11 cellular contexts compared by ENCODE assay signal in genomic region chr9:95736370-95736769, GRCh38.
DNase-seq lines count a peak whose midpoint lies in the region; ATAC-seq and TF ChIP-seq lines count a peak whose summit lies in the region.
"Had no signal": no experiment of that assay in that cellular context is flagged by ENCODE, and none has a peak within 500 bp of the region (broad histone marks: within the 10 kb centered on the region; RNA-seq: fewer than 3 reads in every experiment).

No MANE protein-coding gene starts in this region.

- TF ChIP-seq CTCF in AG04449 (IDR thresholded peaks at IDR 0.05; ENCODE audit: insufficient read depth, low read length, missing control alignments) = peak; percentile 26
- peak; percentile 54 for TF ChIP-seq CTCF in GM12872 (IDR thresholded peaks at IDR 0.05; ENCODE audit: insufficient read depth, low read depth, low read length)
- TF ChIP-seq CTCF in PC-9 (conservative IDR thresholded peaks at IDR 0.05) = peak; percentile 58; the same call in 1 of the 2 replicates
- TF ChIP-seq CTCF in fibroblast of the aortic adventitia (IDR thresholded peaks at IDR 0.05; ENCODE audit: insufficient read depth, low read length) = peak; percentile 29
- TF ChIP-seq CTCF in left lung (IDR thresholded peaks at IDR 0.05) = no peak

- intact Hi-C loops in PC-9 (cut with micrococcal nuclease; ENCODE audit: unreplicated experiment) (no loop called here), left lung (cut with DNase I) (no loop called here)

- H3K36me3 ChIP-seq in PC-9 (ENCODE audit: low read depth) (no peaks in the 10 kb centered on the region), left lung (no peaks in the 10 kb centered on the region)

- POLR2A ChIA-PET in AG04449 (lab: Yijun Ruan, JAX) = no interaction called here
- POLR2A ChIA-PET in PC-9 (lab: Charles Lee; ENCODE audit: unreplicated experiment) = no interaction called here

- H4K20me1 ChIP-seq in PC-9 (ENCODE audit: insufficient read depth) = no peaks in the 10 kb centered on the region

- ATAC-seq in left lung (no peak), GM21447 (IDR thresholded peaks at IDR 0.05; ENCODE audit: unreplicated experiment) (no peak)

- no peaks in the 10 kb centered on the region for H3K9me3 ChIP-seq in PC-9 (ENCODE audit: insufficient read depth, low read depth)
- no peaks in the 10 kb centered on the region for H3K9me3 ChIP-seq in left lung

- no peaks in the 10 kb centered on the region for H3F3A ChIP-seq in PC-9 (ENCODE audit: insufficient read depth, low read depth)

- H3K27ac ChIP-seq in PC-9 (no peak overlapping the region), left lung (no peak overlapping the region)

- H2AFZ ChIP-seq in PC-9 = no peak overlapping the region

- DNase-seq in AG04449 (ENCODE audit: low read depth, low spot score) (no peak), PC-9 (no peak), fibroblast of the aortic adventitia (ENCODE audit: low read depth) (no peak), UCSD-AML1 (lab: John Stamatoyannopoulos, UW; ENCODE audit: unreplicated experiment) (no peak), left lung (no peak), mucosa of gallbladder (ENCODE audit: low spot score) (no peak)
- DNase-seq: NCI-H1436 treated with DMSO at 0.1 percent for 48 hours, substantia nigra had no signal

- no peaks in the 10 kb centered on the region for H3K4me1 ChIP-seq in PC-9 (replicated peaks; ENCODE audit: insufficient read depth)
- no peaks in the 10 kb centered on the region for H3K4me1 ChIP-seq in left lung

- CTCF ChIA-PET in AG04449 (lab: Yijun Ruan, JAX) (interaction anchor here (1.3 kb wide), 2 partner anchors 10 to 471 kb away, joined by 4 to 6 read pairs; no protein-coding TSS in a partner anchor), PC-9 (lab: Charles Lee) (interaction anchor here (0.5 to 1.1 kb wide), 5 partner anchors 10 to 1283 kb away, joined by 4 to 6 read pairs (median 5); no protein-coding TSS in a partner anchor)

- no peaks in the 10 kb centered on the region for H3K9me2 ChIP-seq in PC-9 (ENCODE audit: insufficient read depth)

- H3K79me2 ChIP-seq in PC-9 (ENCODE audit: low read depth) = no peaks in the 10 kb centered on the region

- no peak overlapping the region for H3K4me2 ChIP-seq in PC-9

- BruUV-seq in PC-9 (replicated peaks; lab: Mats Ljungman, UMichigan) = no TSS peak

- no peak overlapping the region for H3K4me3 ChIP-seq in AG04449 (ENCODE audit: low read depth, low read length)
- no peak overlapping the region for H3K4me3 ChIP-seq in PC-9
- no peak overlapping the region for H3K4me3 ChIP-seq in fibroblast of the aortic adventitia (ENCODE audit: low read depth, low read length)
- H3K4me3 ChIP-seq in left lung = no peak overlapping the region
- H3K4me3 ChIP-seq: lung had no signal

- H3K27me3 ChIP-seq in PC-9 (ENCODE audit: insufficient read depth, low read depth) (peaks cover 13% of the 10 kb centered on the region; the same call in 1 of the 2 replicates), left lung (no peaks in the 10 kb centered on the region)

Comparison
In these comparisons a context has a peak if more than half of its experiments do, and no peak if none do; other contexts are left out.
1. CTCF ChIP-seq: peak in AG04449 (single experiment), GM12872 (single experiment), PC-9 (single experiment) and fibroblast of the aortic adventitia (single experiment); none in left lung (0 of 2).